In the genomic region with DNA sequence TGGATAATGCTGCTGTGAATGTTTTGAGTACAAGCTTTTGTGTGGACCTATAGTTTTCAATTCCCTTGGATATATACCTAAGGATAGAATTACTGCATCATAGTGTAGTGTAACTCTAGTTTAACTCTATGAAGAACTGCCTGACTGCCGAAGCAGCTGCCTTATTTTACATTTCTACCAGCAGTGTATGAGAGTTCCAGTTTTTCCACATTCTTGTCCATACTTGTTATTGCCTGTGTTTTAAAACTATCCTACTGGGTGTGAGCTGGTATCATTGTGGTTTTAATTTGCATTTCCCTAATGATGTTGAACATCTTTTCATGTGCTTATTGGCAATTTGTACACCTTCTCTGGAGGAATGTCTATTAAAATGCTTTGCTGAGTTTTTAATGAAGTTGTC, we compare ENCODE assay signal across 31 cellular contexts. TPM values are rescaled to one million over a fixed set of nuclear protein-coding genes. Genes with fewer than 3 reads are reported as not detected.
DNase-seq lines count a peak whose midpoint lies in the region; ATAC-seq, FAIRE-seq and TF ChIP-seq lines count a peak whose summit lies in the region.
"Had no signal": no experiment of that assay in that cellular context is flagged by ENCODE, and none has a peak within 500 bp of the region (broad histone marks: within the 10 kb centered on the region; RNA-seq: fewer than 3 reads in every experiment).

No MANE protein-coding gene starts in this region.

- FAIRE-seq in bronchial epithelial cell (lab: Jason Lieb, UNC) (no peak), urothelium cell line (lab: Jason Lieb, UNC) (no peak)
- FAIRE-seq: colon, GM12878, islet of Langerhans had no signal

- H3K36me3 Mint-ChIP-seq in CD8-positive, alpha-beta memory T cell: peaks cover 6 to 49% (median 27%) of the 10 kb centered on the region in 3 donors
- peaks cover 51% of the 10 kb centered on the region for H3K36me3 Mint-ChIP-seq in memory B cell

- H3K9me3 Mint-ChIP-seq in CD8-positive, alpha-beta memory T cell: peaks cover 7 to 30% (median 24%) of the 10 kb centered on the region in 5 donors
- peaks cover 19% of the 10 kb centered on the region for H3K9me3 Mint-ChIP-seq in memory B cell

- H3K4me3 ChIP-seq in CD8-positive, alpha-beta memory T cell (ENCODE audit: low read length): no peak overlapping the region
- H3K4me3 ChIP-seq in Loucy (ENCODE audit: low read length, poor library complexity, severe bottlenecking) (no peak overlapping the region), bronchial epithelial cell (ENCODE audit: low read depth, low read length) (no peak overlapping the region)
- H3K4me3 ChIP-seq: BLaER1 treated with 17β-estradiol and CSF1 and Interleukin-3, amounts not matched to agents 10 nM and 100 nM; GM12878; Peyer's patch; prostate gland; right lobe of liver; tibial artery had no signal

- no peak overlapping the region for H3K27ac ChIP-seq in CD8-positive, alpha-beta memory T cell (ENCODE audit: low read depth, low read length)
- H3K27ac ChIP-seq: BLaER1 treated with 17β-estradiol and CSF1 and Interleukin-3, amounts not matched to agents 10 nM and 100 nM; KMS-11; Peyer's patch; prostate gland; right lobe of liver; tibial artery had no signal

- H3K9me3 ChIP-seq in CD8-positive, alpha-beta memory T cell (ENCODE audit: low read length): no peaks in the 10 kb centered on the region
- peaks cover 6% of the 10 kb centered on the region; the same call in 1 of the 2 replicates for H3K9me3 ChIP-seq in Loucy (ENCODE audit: insufficient read depth, low read depth, low read length)
- H3K9me3 ChIP-seq: Peyer's patch, prostate gland had no signal

- peaks cover 29% of the 10 kb centered on the region for H3K4me1 ChIP-seq in CD8-positive, alpha-beta memory T cell (ENCODE audit: insufficient read depth, low read length)
- peaks cover 37% of the 10 kb centered on the region for H3K4me1 ChIP-seq in Loucy (ENCODE audit: insufficient read depth, low read length, poor library complexity, severe bottlenecking)
- H3K4me1 ChIP-seq: prostate gland, right lobe of liver had no signal

- POLR2A ChIA-PET in CD8-positive, alpha-beta memory T cell (lab: Charles Lee): no interaction called here

- peak overlapping the region; percentile 16 for H3K4me2 ChIP-seq in Loucy (ENCODE audit: low read depth, low read length, poor library complexity, severe bottlenecking)
- H3K4me2 ChIP-seq: BLaER1 treated with 17β-estradiol and CSF1 and Interleukin-3, amounts not matched to agents 10 nM and 100 nM; KMS-11 had no signal

- H3K4me1 Mint-ChIP-seq in CD8-positive, alpha-beta memory T cell: peaks cover 83 to 98% (median 94%) of the 10 kb centered on the region in 3 donors
- H3K4me1 Mint-ChIP-seq in memory B cell: peaks cover 60% of the 10 kb centered on the region

- no peaks in the 10 kb centered on the region for H3K9me2 ChIP-seq in Loucy (replicated peaks; ENCODE audit: low read depth, low read length)

- H3K36me3 ChIP-seq in CD8-positive, alpha-beta memory T cell (ENCODE audit: insufficient read depth, low read length): no peaks in the 10 kb centered on the region
- no peaks in the 10 kb centered on the region; the same call in 1 of the 2 replicates for H3K36me3 ChIP-seq in Loucy (ENCODE audit: insufficient read depth, low read length)
- no peaks in the 10 kb centered on the region for H3K36me3 ChIP-seq in bronchial epithelial cell (ENCODE audit: control insufficient read depth, insufficient read depth, low read length)
- H3K36me3 ChIP-seq: Peyer's patch, prostate gland, right lobe of liver, tibial artery had no signal

- no peaks in the 10 kb centered on the region for H3K27me3 Mint-ChIP-seq in CD8-positive, alpha-beta memory T cell
- no peaks in the 10 kb centered on the region for H3K27me3 Mint-ChIP-seq in memory B cell
- H3K27me3 Mint-ChIP-seq: naive B cell had no signal

- peak overlapping the region in 1 of 8 donors; percentile 62 for H3K27ac Mint-ChIP-seq in CD8-positive, alpha-beta memory T cell
- H3K27ac Mint-ChIP-seq in memory B cell: peak overlapping the region; percentile 63
- H3K27ac Mint-ChIP-seq: mesothelial cell of epicardium; T-helper 2 cell treated with Interferon-gamma antibody and Interleukin-4, amounts not matched to agents 5 μg/mL and 100 μg/mL, for 36 hours had no signal

- no peak for TF ChIP-seq CTCF in Loucy (conservative IDR thresholded peaks at IDR 0.05; ENCODE audit: low read length)
- no peak for TF ChIP-seq CTCF in bronchial epithelial cell (IDR thresholded peaks at IDR 0.05; ENCODE audit: insufficient read depth, low read length, severe bottlenecking)

- no peak for DNase-seq in CD8-positive, alpha-beta memory T cell
- DNase-seq in bronchial epithelial cell (ENCODE audit: low read depth): peak; percentile 87
- no peak for DNase-seq in memory B cell (ENCODE audit: low spot score in 2 of 2)
- DNase-seq in kidney glomerular epithelial cell (lab: John Stamatoyannopoulos, UW): no peak
- DNase-seq in urothelium cell line (ENCODE audit: low spot score): no peak
- DNase-seq in activated CD4-positive, alpha-beta T cell treated with anti-CD3 and anti-CD28 coated beads for 48 hours: no peak
- DNase-seq: activated CD4-positive, alpha-beta T cell treated with anti-CD3 and anti-CD28 coated beads for 1 hour; activated CD8-positive, alpha-beta memory T cell treated with anti-CD3 and anti-CD28 coated beads for 24 hours; activated naive CD4-positive, alpha-beta T cell treated with Interleukin-2 at 50 U/mL for 16 hours; amygdala; COR-L47; glutamatergic neuron; H7; naive B cell; NCI-H1417 treated with DMSO at 0.1 percent for 48 hours; NCI-H2081 treated with DMSO at 0.1 percent for 48 hours; NCI-H345; NCI-H748 treated with DMSO at 0.1 percent for 48 hours; Peyer's patch; right lobe of liver; stimulated activated CD4-positive, alpha-beta T cell treated with anti-CD3 and anti-CD28 coated beads, Interleukin-2, amount 100 ng/mL, for 48 hours; tibial artery had no signal

- H3K4me3 Mint-ChIP-seq in CD8-positive, alpha-beta memory T cell: peak overlapping the region in 4 of 7 donors; percentile 3 to 28 (median 15)
- no peak overlapping the region for H3K4me3 Mint-ChIP-seq in memory B cell
- H3K4me3 Mint-ChIP-seq: mesothelial cell of epicardium; T-helper 2 cell treated with Interferon-gamma antibody and Interleukin-4, amounts not matched to agents 5 μg/mL and 100 μg/mL, for 36 hours had no signal

- H4K20me1 ChIP-seq in Loucy (ENCODE audit: insufficient read depth, low read length, poor library complexity, severe bottlenecking): peaks cover 98% of the 10 kb centered on the region

- no peaks in the 10 kb centered on the region for H3K27me3 ChIP-seq in CD8-positive, alpha-beta memory T cell (ENCODE audit: insufficient read depth, low read length, poor library complexity, severe bottlenecking)
- H3K27me3 ChIP-seq in Loucy (ENCODE audit: insufficient read depth, low read length, poor library complexity, severe bottlenecking) (no peaks in the 10 kb centered on the region), bronchial epithelial cell (ENCODE audit: control insufficient read depth, insufficient read depth, low read length) (no peaks in the 10 kb centered on the region)
- H3K27me3 ChIP-seq: BLaER1 treated with 17β-estradiol and CSF1 and Interleukin-3, amounts not matched to agents 10 nM and 100 nM; Peyer's patch; right lobe of liver; tibial artery had no signal

- peaks cover 100% of the 10 kb centered on the region for H3K79me2 ChIP-seq in Loucy (ENCODE audit: insufficient read depth, low read length)

- CTCF ChIA-PET in CD8-positive, alpha-beta memory T cell (lab: Charles Lee): no interaction called here

- H3K9ac ChIP-seq in Loucy (ENCODE audit: low read depth, low read length, poor library complexity, severe bottlenecking): no peak overlapping the region
- H3K9ac ChIP-seq: BLaER1 treated with 17β-estradiol and CSF1 and Interleukin-3, amounts not matched to agents 10 nM and 100 nM; KMS-11 had no signal

- no peak for ATAC-seq in memory B cell (ENCODE audit: low read depth)
- ATAC-seq: GM12878, right lobe of liver had no signal

- H3F3A ChIP-seq in Loucy (ENCODE audit: low read depth): no peaks in the 10 kb centered on the region

- no peak overlapping the region for H2AFZ ChIP-seq in Loucy (ENCODE audit: low read length)

RNA-seq across cellular contexts. Expression of gene SEPTIN7, which starts 15.7 kb away (rescaled TPM):
- total RNA-seq in CD8-positive, alpha-beta memory T cell: 100 to 1,000 TPM; 270 TPM
- polyA plus RNA-seq in CD8-positive, alpha-beta memory T cell: 671 TPM
- 65.0 and 129 TPM in 2 replicates for total RNA-seq in bronchial epithelial cell
